ENCODE assay signal across 9 cellular contexts in genomic region chr19:3146677-3147100, GRCh38. TPM values are rescaled to one million over a fixed set of nuclear protein-coding genes. Genes with fewer than 3 reads are reported as not detected.
A peak's percentile ranks its signal among the peaks of the same experiment; 100 is the strongest.
DNase-seq lines count a peak whose midpoint lies in the region; TF ChIP-seq lines count a peak whose summit lies in the region.
"Had no signal": no experiment of that assay in that cellular context is flagged by ENCODE, and none has a peak within 500 bp of the region (broad histone marks: within the 10 kb centered on the region; RNA-seq: fewer than 3 reads in every experiment).

No MANE protein-coding gene starts in this region.

- no peaks in the 10 kb centered on the region for H3K27me3 ChIP-seq in neutrophil

- DNase-seq in GM13976 (ENCODE audit: low spot score) = peak; percentile 64
- peak; percentile 41 to 68 (median 56) for DNase-seq in activated CD4-positive, CD25-positive, alpha-beta regulatory T cell (lab: John Stamatoyannopoulos, UW)
- peak; percentile 47 for DNase-seq in central memory CD4-positive, alpha-beta T cell
- DNase-seq in GOT3 (lab: John Stamatoyannopoulos, UW) = no peak
- DNase-seq in NCI-H345 treated with DMSO at 0.1 percent for 48 hours (lab: John Stamatoyannopoulos, UW; ENCODE audit: unreplicated experiment) = no peak
- no peak for DNase-seq in occipital lobe (lab: John Stamatoyannopoulos, UW)
- no peak for DNase-seq in NCI-H146 (lab: John Stamatoyannopoulos, UW)

- TF ChIP-seq CTCF in GM13976 (IDR thresholded peaks at IDR 0.05; ENCODE audit: borderline replicate concordance, control extremely low read depth, extremely low read depth, insufficient read depth, missing control alignments) (peak; percentile 69), neutrophil (IDR thresholded peaks at IDR 0.05) (peak; percentile 96)

- H3K4me1 ChIP-seq in neutrophil (ENCODE audit: control insufficient read depth in 1 of 2, insufficient read depth in 1 of 2, low read depth in 1 of 2, low read length in 1 of 2) = peaks cover 19 to 25% of the 10 kb centered on the region in 2 experiments

- in situ Hi-C loops in GM13976 (cut with MboI; ENCODE audit: low sequenced_read_pairs, unreplicated experiment) = no loop called here

- no peak overlapping the region for H3K4me3 ChIP-seq in neutrophil (ENCODE audit: low read depth in 1 of 2, low read length in 1 of 2)

- H3K36me3 ChIP-seq in neutrophil = peaks cover 29% of the 10 kb centered on the region

- no peaks in the 10 kb centered on the region for H3K9me3 ChIP-seq in neutrophil

- H3K27ac ChIP-seq in neutrophil = peak overlapping the region; percentile 74

RNA-seq across cellular contexts. Expression of gene GNA15, which starts 10.9 kb away (rescaled TPM):
- 1.9 TPM for total RNA-seq in occipital lobe

RNA-seq across cellular contexts. Expression of gene S1PR4, which starts 31.9 kb away (rescaled TPM):
- 0.16 TPM for total RNA-seq in occipital lobe
- total RNA-seq: LHCN-M2 had no signal

RNA-seq across cellular contexts. Expression of gene NCLN, which starts 39.0 kb away (rescaled TPM):
- 11.9 TPM for total RNA-seq in occipital lobe

RNA-seq across cellular contexts. Expression of gene GNA11, which starts 52.5 kb away (rescaled TPM):
- 56.8 TPM for total RNA-seq in occipital lobe

Comparison
In these comparisons a context has a peak if more than half of its experiments do, and no peak if none do; other contexts are left out.
1. DNase-seq: peak in GM13976 (single experiment), activated CD4-positive, CD25-positive, alpha-beta regulatory T cell (4 of 4) and central memory CD4-positive, alpha-beta T cell (single experiment); none in GOT3 (single experiment), NCI-H345 treated with DMSO at 0.1 percent for 48 hours (single experiment), occipital lobe (single experiment) and NCI-H146 (single experiment).